ENCODE assay signal across 28 cellular contexts in genomic region chr12:112944028-112944690, GRCh38. TPM values are rescaled to one million over a fixed set of nuclear protein-coding genes. Genes with fewer than 3 reads are reported as not detected.
DNase-seq lines count a peak whose midpoint lies in the region; ATAC-seq and TF ChIP-seq lines count a peak whose summit lies in the region.
"Had no signal": no experiment of that assay in that cellular context is flagged by ENCODE, and none has a peak within 500 bp of the region (broad histone marks: within the 10 kb centered on the region; RNA-seq: fewer than 3 reads in every experiment).

No MANE protein-coding gene starts in this region.

- peak; percentile 69 for ATAC-seq in GM23338
- no peak for ATAC-seq in GM21528 (IDR thresholded peaks at IDR 0.05; ENCODE audit: low FRiP score, unreplicated experiment)
- no peak for ATAC-seq in HG03280 (IDR thresholded peaks at IDR 0.05; ENCODE audit: unreplicated experiment)
- ATAC-seq: left lobe of liver; pancreas; Right ventricle myocardium inferior; stimulated activated memory B cell treated with anti-CD40 and anti-IgM and Interleukin-4, amounts not matched to agents 10 μg/mL and 1 μg/mL and 100 μg/mL, for 72 hours; T-helper 17 cell had no signal

- no peaks in the 10 kb centered on the region for H3K9me3 Mint-ChIP-seq in GM23338
- H3K9me3 Mint-ChIP-seq: stimulated activated memory B cell treated with anti-CD40 and anti-IgM and Interleukin-4, amounts not matched to agents 10 μg/mL and 1 μg/mL and 100 μg/mL, for 72 hours had no signal

- no peaks in the 10 kb centered on the region for H3K79me2 ChIP-seq in GM23338 (replicated peaks; ENCODE audit: insufficient read depth)

- no peak overlapping the region for H3K4me3 ChIP-seq in GM23338
- H3K4me3 ChIP-seq in adipocyte (ENCODE audit: low read length) = no peak overlapping the region
- H3K4me3 ChIP-seq: BLaER1, pancreas, PC-9, skin epidermis had no signal

- H3K4me1 Mint-ChIP-seq in GM23338 = peaks cover 2% of the 10 kb centered on the region; the same call in 1 of the 3 replicates

- no peaks in the 10 kb centered on the region for H4K20me1 ChIP-seq in GM23338 (replicated peaks; ENCODE audit: insufficient read depth)
- H4K20me1 ChIP-seq: BLaER1 had no signal

- peaks cover 9% of the 10 kb centered on the region for H3K27me3 Mint-ChIP-seq in GM23338 (ENCODE audit: insufficient read depth, low read depth, poor library complexity)
- H3K27me3 Mint-ChIP-seq: stimulated activated memory B cell treated with anti-CD40 and anti-IgM and Interleukin-4, amounts not matched to agents 10 μg/mL and 1 μg/mL and 100 μg/mL, for 72 hours; T-helper 17 cell had no signal

- H2AFZ ChIP-seq in GM23338 = peak overlapping the region; percentile 88
- H2AFZ ChIP-seq: PC-9 had no signal

- H3K4me2 ChIP-seq in GM23338 = no peak overlapping the region
- H3K4me2 ChIP-seq: BLaER1, PC-9, SK-N-SH had no signal

- no peak for TF ChIP-seq CTCF in GM23338 (conservative IDR thresholded peaks at IDR 0.05; ENCODE audit: low read depth in 2 of 2)

- H3K9ac ChIP-seq in adipocyte (ENCODE audit: low read length) = no peak overlapping the region
- H3K9ac ChIP-seq: BLaER1, SK-N-SH had no signal

- H3K36me3 ChIP-seq in GM23338 (ENCODE audit: insufficient read depth) (no peaks in the 10 kb centered on the region), adipocyte (ENCODE audit: control insufficient read depth, insufficient read depth, low read length, severe bottlenecking) (no peaks in the 10 kb centered on the region)
- H3K36me3 ChIP-seq: brain microvascular endothelial cell, pancreas had no signal

- H3K27ac ChIP-seq in GM23338 (ENCODE audit: low read depth) = no peak overlapping the region
- H3K27ac ChIP-seq: BLaER1, brain microvascular endothelial cell, pancreas, PC-9, skin epidermis had no signal

- peaks cover 5% of the 10 kb centered on the region; the same call in 1 of the 2 replicates for H3K27me3 ChIP-seq in GM23338 (ENCODE audit: insufficient read depth)
- H3K27me3 ChIP-seq in adipocyte (replicated peaks; ENCODE audit: control insufficient read depth, insufficient read depth, low read length) = no peaks in the 10 kb centered on the region
- H3K27me3 ChIP-seq: BLaER1, brain microvascular endothelial cell, pancreas had no signal

- no peaks in the 10 kb centered on the region for H3K36me3 Mint-ChIP-seq in GM23338 (ENCODE audit: low read depth)

- DNase-seq in AG20443 (ENCODE audit: low spot score) = peak; percentile 34
- peak; percentile 24 for DNase-seq in GM23338 (ENCODE audit: low spot score)
- DNase-seq in adipocyte (ENCODE audit: low read depth) = peak; percentile 10
- peak; percentile 48 for DNase-seq in iPS-NIHi7 (ENCODE audit: extremely low spot score)
- DNase-seq in NCI-H748 treated with DMSO at 0.1 percent for 48 hours (lab: John Stamatoyannopoulos, UW) = no peak
- no peak for DNase-seq in activated CD4-positive, alpha-beta T cell treated with anti-CD3 and anti-CD28 coated beads, Interleukin-2, amount 50 U/mL, for 48 hours
- DNase-seq: activated CD4-positive, alpha-beta T cell treated with anti-CD3 and anti-CD28 coated beads for 1 hour; activated naive CD4-positive, alpha-beta T cell treated with Interleukin-2 at 50 U/mL for 16 hours; brain microvascular endothelial cell; hypothalamus; MM.1S; NCI-H1930; NCI-H524 treated with DMSO at 0.1 percent for 48 hours; NK-92 treated with Interleukin-12 subunit alpha and Interleukin-12 subunit beta, amount 100 ng/mL, for 24 hours; pancreas; PC-9; SK-N-SH; substantia nigra; T-helper 17 cell had no signal

- no peak overlapping the region for H3K27ac Mint-ChIP-seq in GM23338
- H3K27ac Mint-ChIP-seq: stimulated activated memory B cell treated with anti-CD40 and anti-IgM and Interleukin-4, amounts not matched to agents 10 μg/mL and 1 μg/mL and 100 μg/mL, for 72 hours; T-helper 17 cell had no signal

- no peaks in the 10 kb centered on the region for H3F3A ChIP-seq in GM23338 (replicated peaks; ENCODE audit: low read depth)

- no peak overlapping the region for H3K4me3 Mint-ChIP-seq in GM23338
- H3K4me3 Mint-ChIP-seq: stimulated activated memory B cell treated with anti-CD40 and anti-IgM and Interleukin-4, amounts not matched to agents 10 μg/mL and 1 μg/mL and 100 μg/mL, for 72 hours; T-helper 17 cell had no signal

- H3K9me2 ChIP-seq in GM23338 (ENCODE audit: insufficient read depth) = no peaks in the 10 kb centered on the region
- H3K9me2 ChIP-seq: SK-N-SH had no signal

- no peaks in the 10 kb centered on the region for H3K9me3 ChIP-seq in adipocyte (ENCODE audit: control insufficient read depth, low read length)
- H3K9me3 ChIP-seq: BLaER1, pancreas, SK-N-SH had no signal

- no peaks in the 10 kb centered on the region for H3K4me1 ChIP-seq in GM23338 (ENCODE audit: insufficient read depth)
- H3K4me1 ChIP-seq in adipocyte (ENCODE audit: control insufficient read depth, insufficient read depth, low read length) = peaks cover 5% of the 10 kb centered on the region

TF ChIP-seq in GM23338, 12 proteins besides CTCF, POLR2A, EP300 and RAD21 (continues in another document):
- TF ChIP-seq STAT1 (IDR thresholded peaks at IDR 0.05; ENCODE audit: unreplicated experiment) = no peak
- TF ChIP-seq EZH2 (IDR thresholded peaks at IDR 0.05; ENCODE audit: low read depth, unreplicated experiment) = no peak
- no peak for TF ChIP-seq ZNF462 (CRISPR knock-in tag; IDR thresholded peaks at IDR 0.05)
- TF ChIP-seq ZNF114 (CRISPR knock-in tag; IDR thresholded peaks at IDR 0.05) = no peak
- TF ChIP-seq ZNF331 (CRISPR knock-in tag; IDR thresholded peaks at IDR 0.05; ENCODE audit: low read depth) = no peak
- no peak for TF ChIP-seq EZH2phosphoT487 (IDR thresholded peaks at IDR 0.05; ENCODE audit: unreplicated experiment)
- no peak for TF ChIP-seq CREB1 (CRISPR knock-in tag; IDR thresholded peaks at IDR 0.05; ENCODE audit: low read depth)
- no peak for TF ChIP-seq NANOG (IDR thresholded peaks at IDR 0.05; ENCODE audit: borderline replicate concordance)
- no peak for TF ChIP-seq POLR2AphosphoS5 (IDR thresholded peaks at IDR 0.05; ENCODE audit: low read depth)

RNA-seq across cellular contexts. Expression of gene OAS3, which starts 5.9 kb away (rescaled TPM):
- 1.4 and 2.6 TPM in 2 replicates for total RNA-seq in GM23338 (2014; rRNA removed; shearing (Covaris generic))
- 0.21 and 0.27 TPM in 2 replicates for polyA plus RNA-seq in GM23338 (2016; fragmentation: Nextera tagmentation; extraction: Ambion mirVana)
- polyA plus RNA-seq: neural cell had no signal

RNA-seq across cellular contexts. Expression of gene OAS2, which starts 34.2 kb away (rescaled TPM):
- total RNA-seq in GM23338 (2014; rRNA removed; shearing (Covaris generic)) = not detected in 2 replicates
- polyA plus RNA-seq in GM23338 (2016; fragmentation: Nextera tagmentation; extraction: Ambion mirVana) = 0.10 TPM in 2 replicates
- total RNA-seq: G401 had no signal
- polyA plus RNA-seq: neural cell, SK-N-SH had no signal

RNA-seq across cellular contexts. Expression of gene OAS1, which starts 37.4 kb away (rescaled TPM):
- not detected in 2 replicates for total RNA-seq in GM23338 (2014; rRNA removed; shearing (Covaris generic))
- not detected in 2 replicates for polyA plus RNA-seq in GM23338 (2016; fragmentation: Nextera tagmentation; extraction: Ambion mirVana)
- total RNA-seq: G401 had no signal
- polyA plus RNA-seq: neural cell had no signal

Comparison
In these comparisons a context has a peak if more than half of its experiments do, and no peak if none do; other contexts are left out.
1. DNase-seq: peak in AG20443 (single experiment), GM23338 (single experiment), adipocyte (single experiment) and iPS-NIHi7 (single experiment); none in NCI-H748 treated with DMSO at 0.1 percent for 48 hours (single experiment) and activated CD4-positive, alpha-beta T cell treated with anti-CD3 and anti-CD28 coated beads, Interleukin-2, amount 50 U/mL, for 48 hours (0 of 2).